14 cellular contexts compared by ENCODE assay signal in the genomic region with DNA sequence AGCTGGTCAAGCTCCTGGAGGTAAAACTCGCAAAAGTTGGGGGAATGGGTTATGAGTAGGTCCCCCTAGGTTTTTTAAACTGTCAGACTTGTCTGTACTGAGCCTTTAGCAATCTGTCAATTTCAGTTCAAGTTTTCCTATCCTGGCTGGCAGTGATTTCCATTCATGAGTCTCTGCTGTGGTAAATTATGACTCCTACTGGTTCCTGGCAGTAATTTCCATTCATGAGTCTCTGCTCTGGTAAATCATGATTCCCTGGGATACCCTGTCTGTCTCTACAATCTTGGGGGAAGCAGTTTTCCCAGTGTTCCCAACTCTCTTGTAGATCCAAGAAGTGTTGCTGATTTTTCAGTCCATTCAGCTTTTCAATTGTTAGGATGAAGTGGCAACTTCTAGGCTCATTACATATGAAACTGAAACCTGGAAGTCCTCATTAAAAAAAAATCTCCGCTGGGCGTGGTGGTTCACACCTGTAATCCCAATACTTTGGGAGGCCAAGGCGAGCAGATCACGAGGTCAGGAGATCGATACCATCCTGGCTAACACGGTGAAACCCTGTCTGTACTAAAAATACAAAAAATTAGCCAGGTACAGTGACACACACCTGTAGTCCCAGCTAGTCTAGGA.
DNase-seq lines count a peak whose midpoint lies in the region; ATAC-seq and TF ChIP-seq lines count a peak whose summit lies in the region.
"Had no signal": no experiment of that assay in that cellular context is flagged by ENCODE, and none has a peak within 500 bp of the region (broad histone marks: within the 10 kb centered on the region; RNA-seq: fewer than 3 reads in every experiment).

No MANE protein-coding gene starts in this region.

- no peak overlapping the region for H3K27ac Mint-ChIP-seq in activated CD8-positive, alpha-beta memory T cell treated with anti-CD3 and anti-CD28 coated beads, Interleukin-2, amount 10 ng/mL, durations not matched to agents 7 days and 5 days
- H3K27ac Mint-ChIP-seq in mesothelial cell of epicardium, result no peak overlapping the region
- H3K27ac Mint-ChIP-seq: activated T-helper 17 cell treated with anti-CD3 and anti-CD28 coated beads, Interleukin-2, amount 50 U/mL, for 72 hours; stimulated activated effector memory CD8-positive, alpha-beta T cell treated with anti-CD3 and anti-CD28 coated beads, Interleukin-12 subunit alpha, Interleukin-12 subunit beta, amount 100 ng/mL, for 72 hours; T-cell had no signal

- TF ChIP-seq CTCF in right lobe of liver (IDR thresholded peaks at IDR 0.05) (peak; percentile 15 to 51 (median 40)), coronary artery (IDR thresholded peaks at IDR 0.05) (no peak), mesothelial cell of epicardium (IDR thresholded peaks at IDR 0.05; ENCODE audit: unreplicated experiment) (no peak)

- no peaks in the 10 kb centered on the region for H3K4me1 ChIP-seq in right lobe of liver
- H3K4me1 ChIP-seq: gastrocnemius medialis, HAP-1 had no signal

- H3K4me1 Mint-ChIP-seq in activated CD8-positive, alpha-beta memory T cell treated with anti-CD3 and anti-CD28 coated beads, Interleukin-2, amount 10 ng/mL, durations not matched to agents 7 days and 5 days, result no peaks in the 10 kb centered on the region
- no peaks in the 10 kb centered on the region for H3K4me1 Mint-ChIP-seq in mesothelial cell of epicardium
- H3K4me1 Mint-ChIP-seq: activated T-helper 17 cell treated with anti-CD3 and anti-CD28 coated beads, Interleukin-2, amount 50 U/mL, for 72 hours; stimulated activated effector memory CD8-positive, alpha-beta T cell treated with anti-CD3 and anti-CD28 coated beads, Interleukin-12 subunit alpha, Interleukin-12 subunit beta, amount 100 ng/mL, for 72 hours; T-cell had no signal

- no peak overlapping the region for H3K4me3 ChIP-seq in right lobe of liver
- H3K4me3 ChIP-seq in coronary artery, result no peak overlapping the region
- H3K4me3 ChIP-seq: gastrocnemius medialis, HAP-1 had no signal

- DNase-seq in DMS53 treated with DMSO at 0.1 percent for 48 hours (lab: John Stamatoyannopoulos, UW; ENCODE audit: unreplicated experiment) (peak; percentile 33), LoVo (ENCODE audit: low spot score) (peak; percentile 65), T47D (ENCODE audit: low read depth in 1 of 2, low spot score in 1 of 2) (peak; percentile 47 to 80), right lobe of liver (no peak), coronary artery (ENCODE audit: low spot score) (no peak), mesothelial cell of epicardium (ENCODE audit: low spot score in 2 of 2, unreplicated experiment in 2 of 2) (no peak), SHP77 (lab: John Stamatoyannopoulos, UW) (no peak)
- no peak for DNase-seq in activated CD8-positive, alpha-beta memory T cell treated with anti-CD3 and anti-CD28 coated beads, Interleukin-2, amount 10 ng/mL, durations not matched to agents 7 days and 5 days
- DNase-seq: gastrocnemius medialis, KG1, T-cell had no signal

- H3K9me3 ChIP-seq in right lobe of liver, result no peaks in the 10 kb centered on the region
- H3K9me3 ChIP-seq: gastrocnemius medialis, HAP-1 had no signal

- in situ Hi-C loops in T47D (cut with HindIII; ENCODE audit: low pct_unique_long_range_greater_than_20kb, low sequenced_read_pairs), result no loop called here

- no peaks in the 10 kb centered on the region for H3K36me3 ChIP-seq in right lobe of liver
- H3K36me3 ChIP-seq: gastrocnemius medialis, HAP-1 had no signal

- no peaks in the 10 kb centered on the region for H3K36me3 Mint-ChIP-seq in activated CD8-positive, alpha-beta memory T cell treated with anti-CD3 and anti-CD28 coated beads, Interleukin-2, amount 10 ng/mL, durations not matched to agents 7 days and 5 days
- no peaks in the 10 kb centered on the region for H3K36me3 Mint-ChIP-seq in mesothelial cell of epicardium
- H3K36me3 Mint-ChIP-seq: stimulated activated effector memory CD8-positive, alpha-beta T cell treated with anti-CD3 and anti-CD28 coated beads, Interleukin-12 subunit alpha, Interleukin-12 subunit beta, amount 100 ng/mL, for 72 hours; T-cell had no signal

- no peak for TF ChIP-seq POLR2A in right lobe of liver (IDR thresholded peaks at IDR 0.05)

- peaks cover 14% of the 10 kb centered on the region for H3K27me3 Mint-ChIP-seq in activated CD8-positive, alpha-beta memory T cell treated with anti-CD3 and anti-CD28 coated beads, Interleukin-2, amount 10 ng/mL, durations not matched to agents 7 days and 5 days
- no peaks in the 10 kb centered on the region for H3K27me3 Mint-ChIP-seq in mesothelial cell of epicardium (ENCODE audit: low read depth)

- H3K27ac ChIP-seq in right lobe of liver, result no peak overlapping the region
- no peak overlapping the region for H3K27ac ChIP-seq in coronary artery
- H3K27ac ChIP-seq: gastrocnemius medialis had no signal

- intact Hi-C loops in right lobe of liver (cut with DNase I), result no loop called here

- no peaks in the 10 kb centered on the region for H3K9me3 Mint-ChIP-seq in activated CD8-positive, alpha-beta memory T cell treated with anti-CD3 and anti-CD28 coated beads, Interleukin-2, amount 10 ng/mL, durations not matched to agents 7 days and 5 days (ENCODE audit: low read depth)
- H3K9me3 Mint-ChIP-seq in mesothelial cell of epicardium, result peaks cover 22% of the 10 kb centered on the region
- H3K9me3 Mint-ChIP-seq: activated T-helper 17 cell treated with anti-CD3 and anti-CD28 coated beads, Interleukin-2, amount 50 U/mL, for 72 hours; stimulated activated effector memory CD8-positive, alpha-beta T cell treated with anti-CD3 and anti-CD28 coated beads, Interleukin-12 subunit alpha, Interleukin-12 subunit beta, amount 100 ng/mL, for 72 hours; T-cell had no signal

- H3K4me3 Mint-ChIP-seq in activated CD8-positive, alpha-beta memory T cell treated with anti-CD3 and anti-CD28 coated beads, Interleukin-2, amount 10 ng/mL, durations not matched to agents 7 days and 5 days, result no peak overlapping the region
- H3K4me3 Mint-ChIP-seq in mesothelial cell of epicardium, result no peak overlapping the region
- H3K4me3 Mint-ChIP-seq: activated T-helper 17 cell treated with anti-CD3 and anti-CD28 coated beads, Interleukin-2, amount 50 U/mL, for 72 hours; stimulated activated effector memory CD8-positive, alpha-beta T cell treated with anti-CD3 and anti-CD28 coated beads, Interleukin-12 subunit alpha, Interleukin-12 subunit beta, amount 100 ng/mL, for 72 hours; T-cell had no signal

- 64% methylated on average over 7 of the region's 7 CpGs for WGBS in right lobe of liver (ENCODE audit: insufficient coverage, low coverage, low lambda C conversion rate, missing lambda C conversion rate)

- H3K27me3 ChIP-seq in right lobe of liver, result no peaks in the 10 kb centered on the region
- H3K27me3 ChIP-seq: gastrocnemius medialis had no signal

- CTCF ChIA-PET in activated CD8-positive, alpha-beta memory T cell treated with anti-CD3 and anti-CD28 coated beads, Interleukin-2, amount 10 ng/mL, durations not matched to agents 7 days and 5 days (lab: Charles Lee), result interaction anchor here (0.5 kb wide), 1 partner anchor 112 kb away, joined by 3 read pairs; no protein-coding TSS in a partner anchor

- peak in 3 of 4 donors; percentile 38 to 78 (median 58) for ATAC-seq in right lobe of liver
- ATAC-seq in activated CD8-positive, alpha-beta memory T cell treated with anti-CD3 and anti-CD28 coated beads, Interleukin-2, amount 10 ng/mL, durations not matched to agents 7 days and 5 days, result no peak
- ATAC-seq: activated T-helper 17 cell treated with anti-CD3 and anti-CD28 coated beads, Interleukin-2, amount 50 U/mL, for 72 hours; gastrocnemius medialis; stimulated activated effector memory CD8-positive, alpha-beta T cell treated with anti-CD3 and anti-CD28 coated beads, Interleukin-12 subunit alpha, Interleukin-12 subunit beta, amount 100 ng/mL, for 72 hours; T-cell had no signal

Comparison
In these comparisons a context has a peak if more than half of its experiments do, and no peak if none do; other contexts are left out.
1. DNase-seq: peak in DMS53 treated with DMSO at 0.1 percent for 48 hours (single experiment), LoVo (single experiment) and T47D (2 of 2); none in right lobe of liver (0 of 3), coronary artery (single experiment), activated CD8-positive, alpha-beta memory T cell treated with anti-CD3 and anti-CD28 coated beads, Interleukin-2, amount 10 ng/mL, durations not matched to agents 7 days and 5 days (single experiment), mesothelial cell of epicardium (0 of 2) and SHP77 (0 of 2).
2. CTCF ChIP-seq: peak in right lobe of liver (4 of 4); none in coronary artery (single experiment) and mesothelial cell of epicardium (single experiment).